1 cellular context compared by ENCODE assay signal in the genomic region with DNA sequence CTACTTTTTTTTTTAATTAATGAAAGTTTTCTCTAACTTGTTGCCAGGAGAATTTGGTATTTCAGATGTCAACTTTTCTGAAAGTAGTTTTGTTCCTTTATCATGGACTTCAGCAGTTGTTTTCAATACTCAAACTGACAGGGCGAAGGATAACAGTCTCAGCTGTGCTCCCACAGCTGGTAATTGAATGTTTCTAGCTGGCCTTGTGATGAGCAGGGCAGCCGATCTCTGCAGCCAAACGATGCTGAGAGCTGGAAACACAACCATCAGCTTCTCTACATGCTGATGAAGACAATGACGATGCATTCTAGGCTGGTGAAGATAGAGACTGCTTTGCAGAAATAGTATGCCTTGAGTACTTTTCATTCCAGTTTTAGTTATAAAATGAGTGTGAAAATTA.
TF ChIP-seq lines count a peak whose summit lies in the region.

No MANE protein-coding gene starts in this region.

TF ChIP-seq in WTC11, 78 proteins besides CTCF, POLR2A, EP300 and RAD21 (continued from another document):
- TF ChIP-seq, protein P1, sequence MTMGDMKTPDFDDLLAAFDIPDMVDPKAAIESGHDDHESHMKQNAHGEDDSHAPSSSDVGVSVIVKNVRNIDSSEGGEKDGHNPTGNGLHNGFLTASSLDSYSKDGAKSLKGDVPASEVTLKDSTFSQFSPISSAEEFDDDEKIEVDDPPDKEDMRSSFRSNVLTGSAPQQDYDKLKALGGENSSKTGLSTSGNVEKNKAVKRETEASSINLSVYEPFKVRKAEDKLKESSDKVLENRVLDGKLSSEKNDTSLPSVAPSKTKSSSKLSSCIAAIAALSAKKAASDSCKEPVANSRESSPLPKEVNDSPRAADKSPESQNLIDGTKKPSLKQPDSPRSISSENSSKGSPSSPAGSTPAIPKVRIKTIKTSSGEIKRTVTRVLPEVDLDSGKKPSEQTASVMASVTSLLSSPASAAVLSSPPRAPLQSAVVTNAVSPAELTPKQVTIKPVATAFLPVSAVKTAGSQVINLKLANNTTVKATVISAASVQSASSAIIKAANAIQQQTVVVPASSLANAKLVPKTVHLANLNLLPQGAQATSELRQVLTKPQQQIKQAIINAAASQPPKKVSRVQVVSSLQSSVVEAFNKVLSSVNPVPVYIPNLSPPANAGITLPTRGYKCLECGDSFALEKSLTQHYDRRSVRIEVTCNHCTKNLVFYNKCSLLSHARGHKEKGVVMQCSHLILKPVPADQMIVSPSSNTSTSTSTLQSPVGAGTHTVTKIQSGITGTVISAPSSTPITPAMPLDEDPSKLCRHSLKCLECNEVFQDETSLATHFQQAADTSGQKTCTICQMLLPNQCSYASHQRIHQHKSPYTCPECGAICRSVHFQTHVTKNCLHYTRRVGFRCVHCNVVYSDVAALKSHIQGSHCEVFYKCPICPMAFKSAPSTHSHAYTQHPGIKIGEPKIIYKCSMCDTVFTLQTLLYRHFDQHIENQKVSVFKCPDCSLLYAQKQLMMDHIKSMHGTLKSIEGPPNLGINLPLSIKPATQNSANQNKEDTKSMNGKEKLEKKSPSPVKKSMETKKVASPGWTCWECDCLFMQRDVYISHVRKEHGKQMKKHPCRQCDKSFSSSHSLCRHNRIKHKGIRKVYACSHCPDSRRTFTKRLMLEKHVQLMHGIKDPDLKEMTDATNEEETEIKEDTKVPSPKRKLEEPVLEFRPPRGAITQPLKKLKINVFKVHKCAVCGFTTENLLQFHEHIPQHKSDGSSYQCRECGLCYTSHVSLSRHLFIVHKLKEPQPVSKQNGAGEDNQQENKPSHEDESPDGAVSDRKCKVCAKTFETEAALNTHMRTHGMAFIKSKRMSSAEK (CRISPR knock-in tag; IDR thresholded peaks at IDR 0.05; ENCODE audit: borderline replicate concordance) = no peak
- TF ChIP-seq MXD4 (CRISPR knock-in tag; IDR thresholded peaks at IDR 0.05; ENCODE audit: borderline replicate concordance) = no peak
- TF ChIP-seq FOXK1 (CRISPR knock-in tag; IDR thresholded peaks at IDR 0.05) = no peak
- no peak for TF ChIP-seq ZNF317 (CRISPR knock-in tag; IDR thresholded peaks at IDR 0.05; ENCODE audit: borderline replicate concordance, low read depth)
- TF ChIP-seq, protein P2, sequence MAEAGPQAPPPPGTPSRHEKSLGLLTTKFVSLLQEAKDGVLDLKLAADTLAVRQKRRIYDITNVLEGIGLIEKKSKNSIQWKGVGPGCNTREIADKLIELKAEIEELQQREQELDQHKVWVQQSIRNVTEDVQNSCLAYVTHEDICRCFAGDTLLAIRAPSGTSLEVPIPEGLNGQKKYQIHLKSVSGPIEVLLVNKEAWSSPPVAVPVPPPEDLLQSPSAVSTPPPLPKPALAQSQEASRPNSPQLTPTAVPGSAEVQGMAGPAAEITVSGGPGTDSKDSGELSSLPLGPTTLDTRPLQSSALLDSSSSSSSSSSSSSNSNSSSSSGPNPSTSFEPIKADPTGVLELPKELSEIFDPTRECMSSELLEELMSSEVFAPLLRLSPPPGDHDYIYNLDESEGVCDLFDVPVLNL (CRISPR knock-in tag; IDR thresholded peaks at IDR 0.05; ENCODE audit: borderline replicate concordance, low read depth) = no peak
